8 cellular contexts compared by ENCODE assay signal in genomic region chr19:38374332-38375097, GRCh38. TPM values are rescaled to one million over a fixed set of nuclear protein-coding genes. Genes with fewer than 3 reads are reported as not detected.
DNase-seq lines count a peak whose midpoint lies in the region; ATAC-seq and TF ChIP-seq lines count a peak whose summit lies in the region.

Gene PSMD8, plus strand, starts transcription at chr19:38374571. Its CDS starts 31 bp downstream, at chr19:38374602.

- H3K4me3 ChIP-seq in lung: peak within 1 kb of the TSS; percentile 89

- H3K27ac ChIP-seq in lung (ENCODE audit: low read depth in 1 of 2, low read length in 1 of 2): peak within 1 kb of the TSS; percentile 91 to 94

- H3K27me3 ChIP-seq in lung (ENCODE audit: control insufficient read depth, insufficient read depth): no peaks in the 10 kb centered on the region

- peak; percentile 98 for DNase-seq in COLO829 (ENCODE audit: low spot score)
- DNase-seq in HS-5 (ENCODE audit: low read depth): peak; percentile 90
- DNase-seq in NK-92 treated with Interleukin-12 subunit alpha and Interleukin-12 subunit beta, amount 100 ng/mL, for 24 hours (lab: John Stamatoyannopoulos, UW): peak; percentile 98
- DNase-seq in activated CD8-positive, alpha-beta memory T cell treated with anti-CD3 and anti-CD28 coated beads for 24 hours: peak; percentile 98
- DNase-seq in effector CD8-positive, alpha-beta T cell (lab: John Stamatoyannopoulos, UW): peak; percentile 96
- peak; percentile 100 for DNase-seq in lung (ENCODE audit: low spot score)
- peak; percentile 94 to 97 (median 95) for DNase-seq in stimulated activated CD4-positive, alpha-beta T cell treated with anti-CD3 and anti-CD28 coated beads, TNF-alpha, amount 100 ng/mL, for 4 hours (ENCODE audit: low read depth in 3 of 3)

- no peaks in the 10 kb centered on the region for H3K9me3 ChIP-seq in lung (ENCODE audit: control insufficient read depth in 2 of 2, insufficient read depth in 1 of 2, low read length in 1 of 2)

- WGBS in lung, 2 donors: 1% methylated on average over 59 to 65 of the region's 65 CpGs

- peaks cover 6 to 9% of the 10 kb centered on the region in 2 donors for H3K4me1 ChIP-seq in lung (ENCODE audit: control insufficient read depth in 2 of 2, insufficient read depth in 2 of 2, low read length in 2 of 2)

- peaks cover 0 to 15% of the 10 kb centered on the region in 2 donors for H3K36me3 ChIP-seq in lung (ENCODE audit: control insufficient read depth in 2 of 2, insufficient read depth in 2 of 2, low read length in 2 of 2)

- ATAC-seq in GM19468 (IDR thresholded peaks at IDR 0.05; ENCODE audit: extremely low read depth, unreplicated experiment) (peak; percentile 81), lung (ENCODE audit: insufficient read depth, low FRiP score) (peak; percentile 100)

- no peak for TF ChIP-seq CTCF in lung (IDR thresholded peaks at IDR 0.05; ENCODE audit: control extremely low read depth, extremely low read depth)

RNA-seq across cellular contexts. Expression of gene PSMD8, which starts in this region (rescaled TPM):
- total RNA-seq in lung: 100 to 1,000 TPM; 134 to 163 TPM
- 100 to 1,000 TPM in 1 of 2 donors, 10 to 100 TPM in 1; 65.4 to 233 TPM for polyA plus RNA-seq in lung

Comparison
In these comparisons a context has a peak if more than half of its experiments do, and no peak if none do; other contexts are left out.
1. Peak in every context shown above with its lines: DNase-seq, ATAC-seq, H3K4me3 ChIP-seq and H3K27ac ChIP-seq.